Comparison of ENCODE assay signal across 21 cellular contexts in genomic region chr11:119468511-119468910, GRCh38. TPM values are rescaled to one million over a fixed set of nuclear protein-coding genes. Genes with fewer than 3 reads are reported as not detected.
DNase-seq lines count a peak whose midpoint lies in the region; ATAC-seq, FAIRE-seq and TF ChIP-seq lines count a peak whose summit lies in the region.
"Had no signal": no experiment of that assay in that cellular context is flagged by ENCODE, and none has a peak within 500 bp of the region (broad histone marks: within the 10 kb centered on the region; RNA-seq: fewer than 3 reads in every experiment).

No MANE protein-coding gene starts in this region.

- 0 out of 2 replicates have a peak overlapping the region, but pooled peaks have one; percentile 32 for H2BK20ac ChIP-seq in H1 (ENCODE audit: low read length)

- no peaks in the 10 kb centered on the region for H3K79me1 ChIP-seq in H1 (ENCODE audit: low read depth, low read length)

- CTCF ChIA-PET in activated CD8-positive, alpha-beta memory T cell treated with anti-CD3 and anti-CD28 coated beads, Interleukin-2, amount 10 ng/mL, durations not matched to agents 7 days and 5 days (lab: Charles Lee), result interaction anchor here (1.2 kb wide), 1 partner anchor 12 kb away, joined by 3 read pairs; no protein-coding TSS in a partner anchor
- CTCF ChIA-PET in H1 (lab: Charles Lee; ENCODE audit: partially characterized antibody), result interaction anchor here (0.7 to 13.3 kb wide), 7 partner anchors 9 to 131 kb away, joined by 3 to 336 read pairs (median 4); partner anchors contain the start of genes C1QTNF5 and USP2
- CTCF ChIA-PET in GM10248 (lab: Yijun Ruan, JAX), result interaction anchor here (5.0 kb wide), 1 partner anchor 112 kb away, joined by 28 read pairs; no protein-coding TSS in a partner anchor

- H3K79me2 ChIP-seq in H1 (ENCODE audit: control insufficient read depth in 1 of 2, insufficient read depth in 2 of 2, low read length in 2 of 2), result no peaks in the 10 kb centered on the region

- H3K4me2 ChIP-seq in H1 (ENCODE audit: insufficient read depth in 1 of 2, low read depth in 2 of 2, low read length in 2 of 2), result no peak overlapping the region
- H3K4me2 ChIP-seq: A549 had no signal

- no peak overlapping the region for H2BK5ac ChIP-seq in H1 (ENCODE audit: low read depth, low read length)

- no peak overlapping the region for H2BK120ac ChIP-seq in H1 (replicated peaks; ENCODE audit: low read depth, low read length)

- no peak overlapping the region for H4K91ac ChIP-seq in H1 (replicated peaks; ENCODE audit: insufficient read length, low read length)

- no peaks in the 10 kb centered on the region for H3K9me3 ChIP-seq in H1 (ENCODE audit: insufficient read depth in 2 of 2, low read depth in 1 of 2, low read length in 1 of 2)

- no peaks in the 10 kb centered on the region for H3K36me3 ChIP-seq in H1 (ENCODE audit: control insufficient read depth in 2 of 4, insufficient read depth in 4 of 4, low read length in 3 of 4)

- POLR2A ChIA-PET in H1 (lab: Charles Lee; ENCODE audit: partially characterized antibody), result interaction anchor here (1.0 to 2.4 kb wide), 3 partner anchors 8 to 51 kb away, joined by 3 to 9 read pairs (median 3); no protein-coding TSS in a partner anchor
- POLR2A ChIA-PET in GM10248 (lab: Yijun Ruan, JAX), result no interaction called here

- peaks cover 53% of the 10 kb centered on the region for H3K27me3 Mint-ChIP-seq in activated CD8-positive, alpha-beta memory T cell treated with anti-CD3 and anti-CD28 coated beads, Interleukin-2, amount 10 ng/mL, durations not matched to agents 7 days and 5 days

- 70% methylated on average over 2 of the region's 2 CpGs; no CpG with 5 or more reads in 1 of the 2 experiments for WGBS in H1 (ENCODE audit: extremely low coverage in 1 of 2, insufficient coverage in 1 of 2, insufficient read length in 1 of 2, insufficient replicate concordance in 2 of 2, low coverage in 1 of 2, low lambda C conversion rate in 2 of 2, missing lambda C conversion rate in 1 of 2), 2 experiments

- no peaks in the 10 kb centered on the region; the same call in 1 of the 2 replicates for H3K23me2 ChIP-seq in H1 (ENCODE audit: low read depth, low read length)

- no peak overlapping the region for H4K5ac ChIP-seq in H1 (ENCODE audit: insufficient read length, low read depth, low read length)

- no peak overlapping the region for H3K18ac ChIP-seq in H1 (ENCODE audit: extremely low read depth, low read length)

- H2BK15ac ChIP-seq in H1 (ENCODE audit: low read length), result 0 out of 2 replicates have a peak overlapping the region, but pooled peaks have one; percentile 61

- no peak overlapping the region for H4K8ac ChIP-seq in H1 (ENCODE audit: extremely low read depth, insufficient read depth, low read length)

- H3K4me3 Mint-ChIP-seq in activated CD8-positive, alpha-beta memory T cell treated with anti-CD3 and anti-CD28 coated beads, Interleukin-2, amount 10 ng/mL, durations not matched to agents 7 days and 5 days, result no peak overlapping the region
- H3K4me3 Mint-ChIP-seq: CD4-positive, alpha-beta T cell had no signal

- no peak overlapping the region for H3K27ac ChIP-seq in H1 (ENCODE audit: low read depth, low read length)
- H3K27ac ChIP-seq: 22Rv1, A549, C4-2B, HL-60 had no signal

- H3K4me1 Mint-ChIP-seq in activated CD8-positive, alpha-beta memory T cell treated with anti-CD3 and anti-CD28 coated beads, Interleukin-2, amount 10 ng/mL, durations not matched to agents 7 days and 5 days, result no peaks in the 10 kb centered on the region
- H3K4me1 Mint-ChIP-seq: IgD-negative memory B cell had no signal

- TF ChIP-seq CTCF in H1 (IDR thresholded peaks at IDR 0.05; ENCODE audit: control extremely low read depth in 1 of 3, insufficient read depth in 1 of 3, low read depth in 1 of 3, low read length in 3 of 3) (no peak), GM10248 (IDR thresholded peaks at IDR 0.05; ENCODE audit: control extremely low read depth, extremely low read depth, low read depth, missing control alignments) (no peak)

- H3K4me3 ChIP-seq in H1 (ENCODE audit: extremely low read depth in 1 of 4, insufficient read depth in 2 of 4, low read depth in 3 of 4, low read length in 4 of 4), result no peak overlapping the region
- H3K4me3 ChIP-seq: A549, GM12878 had no signal

- no peak overlapping the region for H3K14ac ChIP-seq in H1 (ENCODE audit: insufficient read length)

- H3K56ac ChIP-seq in H1 (replicated peaks; ENCODE audit: insufficient read length, low read depth, low read length), result no peak overlapping the region

- H2BK12ac ChIP-seq in H1 (ENCODE audit: low read depth, low read length), result no peak overlapping the region

- H2AFZ ChIP-seq in H1 (ENCODE audit: low read length), result no peak overlapping the region

- no peak for TF ChIP-seq RAD21 in H1 (IDR thresholded peaks at IDR 0.05 in 1 of 2, conservative IDR thresholded peaks at IDR 0.05 in 1 of 2; ENCODE audit: low read depth in 2 of 2, low read length in 2 of 2)

- peaks cover 0 to 6% (median under 1%) of the 10 kb centered on the region in 4 experiments; a peak in 3 of 7 replicates for H3K4me1 ChIP-seq in H1 (replicated peaks in 1 of 4; ENCODE audit: control insufficient read depth in 3 of 4, insufficient read depth in 4 of 4, low read length in 3 of 4)
- H3K4me1 ChIP-seq: A549, Caco-2 had no signal

- no peak overlapping the region for H3K4ac ChIP-seq in H1 (replicated peaks; ENCODE audit: insufficient read length, low read depth, low read length)

- no peak for TF ChIP-seq POLR2A in H1 (IDR thresholded peaks at IDR 0.05; ENCODE audit: control extremely low read depth in 1 of 2, low read depth in 2 of 2, low read length in 2 of 2)

- H3K9me3 Mint-ChIP-seq in activated CD8-positive, alpha-beta memory T cell treated with anti-CD3 and anti-CD28 coated beads, Interleukin-2, amount 10 ng/mL, durations not matched to agents 7 days and 5 days (ENCODE audit: low read depth), result peaks cover 5% of the 10 kb centered on the region

- no peak overlapping the region for H3K9ac ChIP-seq in H1 (replicated peaks in 1 of 4; ENCODE audit: extremely low read depth in 1 of 4, low read depth in 3 of 4, low read length in 3 of 4)

- DNase-seq in activated CD8-positive, alpha-beta memory T cell treated with anti-CD3 and anti-CD28 coated beads, Interleukin-2, amount 10 ng/mL, durations not matched to agents 7 days and 5 days, result peak; percentile 26
- DNase-seq in activated CD8-positive, alpha-beta memory T cell treated with anti-CD3 and anti-CD28 coated beads for 24 hours, result no peak
- DNase-seq in H1 (ENCODE audit: low read depth in 1 of 2, low spot score in 2 of 2) (peak in 1 of 2 experiments; percentile 33), mesenteric fat pad (ENCODE audit: low spot score) (peak; percentile 47), ureter (ENCODE audit: low spot score) (peak; percentile 17), GM10248 (ENCODE audit: extremely low spot score) (no peak), T-helper 2 cell (no peak)
- DNase-seq: AML-193; Caco-2; CD4-positive, alpha-beta T cell; GDM1; HCEC 1CT had no signal

- no peak for TF ChIP-seq EP300 in H1 (IDR thresholded peaks at IDR 0.05; ENCODE audit: borderline replicate concordance in 1 of 2, low read depth in 2 of 2, low read length in 2 of 2)

- H4K20me1 ChIP-seq in H1 (replicated peaks in 1 of 2; ENCODE audit: control insufficient read depth in 1 of 2, insufficient read depth in 2 of 2, low read length in 2 of 2), result no peaks in the 10 kb centered on the region

- H3K36me3 Mint-ChIP-seq in activated CD8-positive, alpha-beta memory T cell treated with anti-CD3 and anti-CD28 coated beads, Interleukin-2, amount 10 ng/mL, durations not matched to agents 7 days and 5 days, result no peaks in the 10 kb centered on the region

- no peak overlapping the region for H3K23ac ChIP-seq in H1 (ENCODE audit: insufficient read length)

- H2AK5ac ChIP-seq in H1 (ENCODE audit: low read depth, low read length), result no peak overlapping the region

- no peak for FAIRE-seq in H1 (lab: Jason Lieb, UNC)
- FAIRE-seq: A549, D721Med, GM12878, HTR-8/SVneo had no signal

- no peak overlapping the region for H3K27ac Mint-ChIP-seq in activated CD8-positive, alpha-beta memory T cell treated with anti-CD3 and anti-CD28 coated beads, Interleukin-2, amount 10 ng/mL, durations not matched to agents 7 days and 5 days
- H3K27ac Mint-ChIP-seq: CD4-positive, alpha-beta T cell; IgD-negative memory B cell had no signal

- no peaks in the 10 kb centered on the region; a peak in 1 of 7 replicates for H3K27me3 ChIP-seq in H1 (replicated peaks in 1 of 4; ENCODE audit: control insufficient read depth in 3 of 4, extremely low read depth in 1 of 4, insufficient read depth in 3 of 4, low read length in 3 of 4)

- ATAC-seq in activated CD8-positive, alpha-beta memory T cell treated with anti-CD3 and anti-CD28 coated beads, Interleukin-2, amount 10 ng/mL, durations not matched to agents 7 days and 5 days, result no peak
- ATAC-seq in HG02588 (IDR thresholded peaks at IDR 0.05; ENCODE audit: unreplicated experiment), result no peak
- ATAC-seq: A549, GM12878 had no signal

TF ChIP-seq in H1, 55 proteins besides CTCF, POLR2A, EP300 and RAD21 (continues in another document):
- TF ChIP-seq KDM4A (IDR thresholded peaks at IDR 0.05; ENCODE audit: low read depth, low read length, severe bottlenecking) (no peak), EZH2 (IDR thresholded peaks at IDR 0.05; ENCODE audit: low read depth, low read length, severe bottlenecking) (no peak), TAF7 (optimal IDR thresholded peaks at IDR 0.05; ENCODE audit: borderline replicate concordance, low read depth, low read length) (no peak), PHF8 (conservative IDR thresholded peaks at IDR 0.05; ENCODE audit: low read depth, low read length) (no peak), RNF2 (IDR thresholded peaks at IDR 0.05; ENCODE audit: borderline replicate concordance, low read depth, low read length, missing control alignments, poor library complexity, severe bottlenecking) (no peak), NRF1 (IDR thresholded peaks at IDR 0.05; ENCODE audit: low read depth, low read length) (no peak)
- TF ChIP-seq, protein P1, sequence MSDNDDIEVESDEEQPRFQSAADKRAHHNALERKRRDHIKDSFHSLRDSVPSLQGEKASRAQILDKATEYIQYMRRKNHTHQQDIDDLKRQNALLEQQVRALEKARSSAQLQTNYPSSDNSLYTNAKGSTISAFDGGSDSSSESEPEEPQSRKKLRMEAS (IDR thresholded peaks at IDR 0.05), result no peak

RNA-seq across cellular contexts. Expression of gene THY1, which starts 45.5 kb away (rescaled TPM):
- total RNA-seq in activated CD8-positive, alpha-beta memory T cell treated with anti-CD3 and anti-CD28 coated beads, Interleukin-2, amount 10 ng/mL, durations not matched to agents 7 days and 5 days, result under 1 TPM in 1 of 2 experiments, not detected in 1; 0.30 TPM
- 259 and 286 TPM in 2 replicates for total RNA-seq in H1 (2021; fragmentation: NEBNext Ultra II Directional; extraction: Animal tissue kit (Norgen Biotek cat#: 25700))
- polyA plus RNA-seq in H1 (2011; rRNA removed), result 2,050 and 2,479 TPM in 2 replicates
- 1,448 TPM for polyA plus RNA-seq in H1 (2011; cell fraction: cytosol; rRNA removed)
- polyA plus RNA-seq in H1 (2011; cell fraction: nucleus; rRNA removed), result 660 TPM
- polyA plus RNA-seq in H1 (2012, experiment 1 of 2), result 327 to 599 TPM (median 496 TPM) in 4 replicates
- 595 TPM for polyA plus RNA-seq in H1 (2012, experiment 2 of 2)
- 909 TPM for polyA plus RNA-seq in H1 (2013, experiment 1 of 2)
- 1,095 TPM for polyA plus RNA-seq in H1 (2013, experiment 2 of 2)
- polyA minus RNA-seq in H1 (2011; rRNA and poly(A)+ RNA removed), result 708 and 816 TPM in 2 replicates
- polyA minus RNA-seq in H1 (2011; cell fraction: cytosol; rRNA and poly(A)+ RNA removed), result 233 TPM
- polyA minus RNA-seq in H1 (2011; cell fraction: nucleus; rRNA and poly(A)+ RNA removed), result 264 TPM
- total RNA-seq in mesenteric fat pad (33.4 TPM), ureter (4.5 TPM)
- total RNA-seq: Caco-2; CD4-positive, alpha-beta T cell had no signal
- polyA plus RNA-seq: IgD-negative memory B cell had no signal

Comparison
In these comparisons a context has a peak if more than half of its experiments do, and no peak if none do; other contexts are left out.
1. DNase-seq: peak in activated CD8-positive, alpha-beta memory T cell treated with anti-CD3 and anti-CD28 coated beads, Interleukin-2, amount 10 ng/mL, durations not matched to agents 7 days and 5 days (single experiment), mesenteric fat pad (single experiment) and ureter (single experiment); none in activated CD8-positive, alpha-beta memory T cell treated with anti-CD3 and anti-CD28 coated beads for 24 hours (single experiment), GM10248 (single experiment) and T-helper 2 cell (0 of 5).